In the genomic region with DNA sequence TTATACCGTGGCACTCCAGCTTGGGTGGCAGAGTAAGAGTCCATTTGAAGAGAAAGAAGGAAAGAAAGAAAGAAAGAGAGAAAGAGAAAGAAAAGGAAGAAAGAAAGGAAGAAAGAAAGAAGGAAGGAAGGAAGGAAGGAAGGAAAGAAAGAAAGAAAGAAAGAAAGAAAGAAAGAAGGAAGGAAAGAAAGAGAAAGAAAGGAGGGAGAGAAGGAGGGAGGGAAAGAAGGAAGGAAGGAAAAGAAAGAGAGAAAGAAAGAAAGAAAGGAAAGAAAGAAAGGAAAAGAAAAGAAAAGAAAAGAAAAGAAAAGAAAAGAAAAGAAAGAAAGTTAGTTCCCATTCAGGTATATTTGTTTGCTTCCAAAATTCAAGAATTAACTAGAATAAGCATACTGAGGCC, we compare ENCODE assay signal across 2 cellular contexts. TPM values are rescaled to one million over a fixed set of nuclear protein-coding genes. Genes with fewer than 3 reads are reported as not detected.
"Had no signal": no experiment of that assay in that cellular context is flagged by ENCODE, and none has a peak within 500 bp of the region (broad histone marks: within the 10 kb centered on the region; RNA-seq: fewer than 3 reads in every experiment).

No MANE protein-coding gene starts in this region.

RNA-seq across cellular contexts. Expression of a gene that starts 24.5 kb away (rescaled TPM):
- total RNA-seq: M059J, MCF 10A had no signal
